ENCODE assay signal across 15 cellular contexts in genomic region chr5:167050568-167051214, GRCh38.
DNase-seq lines count a peak whose midpoint lies in the region; ATAC-seq and TF ChIP-seq lines count a peak whose summit lies in the region.
"Had no signal": no experiment of that assay in that cellular context is flagged by ENCODE, and none has a peak within 500 bp of the region (broad histone marks: within the 10 kb centered on the region; RNA-seq: fewer than 3 reads in every experiment).

No MANE protein-coding gene starts in this region.

- H2AK5ac ChIP-seq in H9 (ENCODE audit: insufficient read length, low read length): no peak overlapping the region

- no peak overlapping the region for H3K14ac ChIP-seq in H9 (ENCODE audit: insufficient read depth, low read length)

- WGBS in H9 (ENCODE audit: extremely low coverage, insufficient read length, low lambda C conversion rate): no CpG with 5 or more reads among the region's 7 CpGs

- no peak overlapping the region for H4K5ac ChIP-seq in H9 (ENCODE audit: insufficient read length, low read depth, low read length)

- no peak overlapping the region for H2BK15ac ChIP-seq in H9 (ENCODE audit: low read depth, low read length)

- no peak overlapping the region for H3K27ac Mint-ChIP-seq in H9
- H3K27ac Mint-ChIP-seq: activated CD8-positive, alpha-beta T cell treated with anti-CD3 and anti-CD28 coated beads, Interleukin-2, amount 10 ng/mL, durations not matched to agents 7 days and 5 days; activated T-helper 2 cell treated with anti-CD3 and anti-CD28 coated beads, Interferon-gamma antibody, Interleukin-2, Interleukin-4, amounts not matched to agents 10 μg/mL and 5 μg/mL and 100 μg/mL, durations not matched to agents 14 hours and 24 hours and 36 hours had no signal

- peak; percentile 6 for DNase-seq in AG08396 (ENCODE audit: low spot score)
- DNase-seq in H9: peak; percentile 61
- peak; percentile 25 for DNase-seq in brain microvascular endothelial cell
- DNase-seq in iPS-NIHi11 (ENCODE audit: low spot score): peak; percentile 29
- no peak for DNase-seq in activated effector memory CD4-positive, alpha-beta T cell treated with anti-CD3 and anti-CD28 coated beads, Interleukin-2, amount 50 U/mL, for 16 hours
- DNase-seq in T-helper 1 cell: no peak
- DNase-seq: activated CD8-positive, alpha-beta T cell treated with anti-CD3 and anti-CD28 coated beads, Interleukin-2, amount 10 ng/mL, durations not matched to agents 7 days and 5 days; aorta; kidney; NCI-H1105 treated with DMSO at 0.1 percent for 48 hours; NCI-H2227 treated with DMSO at 0.1 percent for 48 hours; stomach had no signal

- H3K27me3 Mint-ChIP-seq in H9 (ENCODE audit: low read depth): no peaks in the 10 kb centered on the region

- no peak overlapping the region for H3T11ph ChIP-seq in H9 (ENCODE audit: low read length)

- H3K9ac ChIP-seq in H9 (ENCODE audit: extremely low read depth, insufficient read length, low read length): no peak overlapping the region

- peaks cover 0 to 12% (median 0%) of the 10 kb centered on the region in 3 experiments; a peak in 3 of 7 replicates for H3K36me3 Mint-ChIP-seq in H9 (ENCODE audit: insufficient read depth in 1 of 3, low read depth in 3 of 3)

- no peak overlapping the region for H3K56ac ChIP-seq in H9 (ENCODE audit: insufficient read length, low read depth, low read length)

- no peak overlapping the region for H2BK120ac ChIP-seq in H9 (ENCODE audit: low read depth, low read length, poor library complexity, severe bottlenecking)

- in situ Hi-C loops in brain microvascular endothelial cell (cut with HindIII; ENCODE audit: low pct_ligation_motif_present, low sequenced_read_pairs): no loop called here

- no peaks in the 10 kb centered on the region for H3K23me2 ChIP-seq in H9 (ENCODE audit: insufficient read length, low read depth, low read length, poor library complexity, severe bottlenecking)

- no peak overlapping the region for H4K91ac ChIP-seq in H9 (ENCODE audit: insufficient read length, low read depth, low read length)

- H4K20me1 ChIP-seq in H9 (ENCODE audit: control insufficient read depth, insufficient read depth, insufficient read length): no peaks in the 10 kb centered on the region

- no peaks in the 10 kb centered on the region for H3K79me2 ChIP-seq in H9 (ENCODE audit: insufficient read depth, low read length)

- H3K4me2 ChIP-seq in H9 (ENCODE audit: insufficient read depth, insufficient read length, low read length): no peak overlapping the region

- H3K27me3 ChIP-seq in H9 (ENCODE audit: insufficient read depth, low read length): no peaks in the 10 kb centered on the region
- H3K27me3 ChIP-seq in brain microvascular endothelial cell (replicated peaks): no peaks in the 10 kb centered on the region
- H3K27me3 ChIP-seq: stomach had no signal

- TF ChIP-seq CTCF in H9 (conservative IDR thresholded peaks at IDR 0.05) (peak; percentile 70), brain microvascular endothelial cell (IDR thresholded peaks at IDR 0.05; ENCODE audit: low read depth, low read length, missing control alignments) (no peak)

- H4K8ac ChIP-seq in H9 (replicated peaks; ENCODE audit: insufficient read length, low read depth, low read length): no peak overlapping the region

- no peak overlapping the region for H2AFZ ChIP-seq in H9 (ENCODE audit: low read length)

- H3K4ac ChIP-seq in H9 (ENCODE audit: low read depth, low read length): no peak overlapping the region

- no peak overlapping the region for H2BK20ac ChIP-seq in H9 (ENCODE audit: low read depth, low read length, poor library complexity, severe bottlenecking)

- no peak overlapping the region for H3K4me3 Mint-ChIP-seq in H9
- H3K4me3 Mint-ChIP-seq: activated CD8-positive, alpha-beta T cell treated with anti-CD3 and anti-CD28 coated beads, Interleukin-2, amount 10 ng/mL, durations not matched to agents 7 days and 5 days had no signal

- H3K79me1 ChIP-seq in H9 (ENCODE audit: insufficient read depth, low read depth, low read length, poor library complexity, severe bottlenecking): no peaks in the 10 kb centered on the region

- H3K36me3 ChIP-seq in brain microvascular endothelial cell (replicated peaks): no peaks in the 10 kb centered on the region
- H3K36me3 ChIP-seq: stomach had no signal

- H3K9me3 Mint-ChIP-seq in H9: peaks cover 11% of the 10 kb centered on the region in 2 experiments; a peak in 4 of 5 replicates
- H3K9me3 Mint-ChIP-seq: activated T-helper 2 cell treated with anti-CD3 and anti-CD28 coated beads, Interferon-gamma antibody, Interleukin-2, Interleukin-4, amounts not matched to agents 10 μg/mL and 5 μg/mL and 100 μg/mL, durations not matched to agents 14 hours and 24 hours and 36 hours had no signal

- no peaks in the 10 kb centered on the region for H3K4me1 ChIP-seq in H9 (ENCODE audit: insufficient read depth, low read length)

- no peak overlapping the region for H2BK12ac ChIP-seq in H9 (ENCODE audit: insufficient read length, low read depth, low read length)

- ATAC-seq in GM21447 (IDR thresholded peaks at IDR 0.05; ENCODE audit: unreplicated experiment): no peak
- no peak for ATAC-seq in HG03159 (IDR thresholded peaks at IDR 0.05; ENCODE audit: unreplicated experiment)
- ATAC-seq: activated CD8-positive, alpha-beta T cell treated with anti-CD3 and anti-CD28 coated beads, Interleukin-2, amount 10 ng/mL, durations not matched to agents 7 days and 5 days had no signal

- no peak overlapping the region for H3K27ac ChIP-seq in H9 (ENCODE audit: insufficient read length, low read depth, low read length)
- H3K27ac ChIP-seq in brain microvascular endothelial cell: no peak overlapping the region
- H3K27ac ChIP-seq: stomach had no signal

- H3K4me3 ChIP-seq in brain microvascular endothelial cell (ENCODE audit: low read depth, low read length): no peak overlapping the region
- H3K4me3 ChIP-seq: stomach had no signal

- H3K23ac ChIP-seq in H9 (ENCODE audit: insufficient read length, low read depth, low read length): no peak overlapping the region

- H2BK5ac ChIP-seq in H9 (ENCODE audit: insufficient read length, low read length): no peak overlapping the region

- H3K18ac ChIP-seq in H9 (ENCODE audit: insufficient read length, low read depth, low read length): no peak overlapping the region

- H3K4me1 Mint-ChIP-seq in H9: peaks cover 8 to 17% of the 10 kb centered on the region in 2 experiments

- H3K9me3 ChIP-seq in H9 (ENCODE audit: control insufficient read depth, low read depth, low read length): no peaks in the 10 kb centered on the region
- H3K9me3 ChIP-seq: stomach had no signal

Comparison
In these comparisons a context has a peak if more than half of its experiments do, and no peak if none do; other contexts are left out.
1. DNase-seq: peak in AG08396 (single experiment), H9 (single experiment), brain microvascular endothelial cell (single experiment) and iPS-NIHi11 (single experiment); none in activated effector memory CD4-positive, alpha-beta T cell treated with anti-CD3 and anti-CD28 coated beads, Interleukin-2, amount 50 U/mL, for 16 hours (single experiment) and T-helper 1 cell (0 of 5).